Comparison of ENCODE assay signal across 23 cellular contexts in genomic region chr2:132278267-132278666, GRCh38.
"Had no signal": no experiment of that assay in that cellular context is flagged by ENCODE, and none has a peak within 500 bp of the region (broad histone marks: within the 10 kb centered on the region; RNA-seq: fewer than 3 reads in every experiment).

No MANE protein-coding gene starts in this region.

- H3K79me2 ChIP-seq: parathyroid adenoma had no signal

- ATAC-seq: effector memory CD8-positive, alpha-beta T cell; esophagus mucosa; gastrocnemius medialis; left cardiac atrium; left lung; mucosa of descending colon; stimulated activated naive B cell treated with anti-CD40 and anti-IgM and Interleukin-4, amounts not matched to agents 10 μg/mL and 1 μg/mL and 100 μg/mL, for 72 hours had no signal

- H3K9ac ChIP-seq: parathyroid adenoma had no signal

- FAIRE-seq: kidney, small intestine had no signal

- H3K9me3 ChIP-seq: gastrocnemius medialis, mucosa of descending colon, right lobe of liver, thoracic aorta, vagina had no signal

- H3K27ac ChIP-seq: coronary artery, epithelial cell of prostate, gastrocnemius medialis, left lung, parathyroid adenoma, right lobe of liver, thoracic aorta, tibial nerve, vagina had no signal

- H3K36me3 ChIP-seq: gastrocnemius medialis, left lung, right lobe of liver, thoracic aorta, tibial nerve, vagina had no signal

- H3K4me3 ChIP-seq: coronary artery, gastrocnemius medialis, left lung, mucosa of descending colon, right lobe of liver, thoracic aorta, tibial nerve, vagina had no signal

- H3K4me1 ChIP-seq: gastrocnemius medialis, left lung, parathyroid adenoma, right lobe of liver, tibial nerve, vagina had no signal

- H2AFZ ChIP-seq: parathyroid adenoma had no signal

- DNase-seq: dermis blood vessel endothelial cell; effector memory CD8-positive, alpha-beta T cell; foreskin fibroblast; gastrocnemius medialis; head of caudate nucleus; kidney; left cardiac atrium; left lung; mesenchymal stem cell; mucosa of descending colon; naive B cell; right lobe of liver; small intestine; stimulated activated CD4-positive, alpha-beta T cell treated with anti-CD3 and anti-CD28 coated beads, Interleukin-15, amount 100 ng/mL, for 24 hours; stimulated activated CD4-positive, alpha-beta T cell treated with anti-CD3 and anti-CD28 coated beads, Interleukin-2, amount 100 ng/mL, for 48 hours; stimulated activated naive B cell treated with anti-CD40 and anti-IgM and Interleukin-4, amounts not matched to agents 10 μg/mL and 1 μg/mL and 100 μg/mL, for 72 hours had no signal

- H3K27me3 ChIP-seq: gastrocnemius medialis, left lung, right lobe of liver, tibial nerve, vagina had no signal
